ENCODE assay signal across 9 cellular contexts in genomic region chr1:56595397-56596191, GRCh38. TPM values are rescaled to one million over a fixed set of nuclear protein-coding genes. Genes with fewer than 3 reads are reported as not detected.
"Had no signal": no experiment of that assay in that cellular context is flagged by ENCODE, and none has a peak within 500 bp of the region (broad histone marks: within the 10 kb centered on the region; RNA-seq: fewer than 3 reads in every experiment).

No MANE protein-coding gene starts in this region.

RNA-seq across cellular contexts. Expression of gene PLPP3, which starts 16.2 kb away (rescaled TPM):
- total RNA-seq: activated naive CD4-positive, alpha-beta T cell treated with anti-CD3 and anti-CD28 coated beads for 36 hours; activated naive CD4-positive, alpha-beta T cell treated with anti-CD3 and anti-CD28 coated beads, Interleukin-2, amount 50 U/mL, for 72 hours; activated naive CD8-positive, alpha-beta T cell treated with anti-CD3 and anti-CD28 coated beads for 36 hours; activated T-cell treated with anti-CD3 and anti-CD28 coated beads, Interleukin-2, amount 50 U/mL, for 72 hours; activated T-helper 1 cell treated with anti-CD3 and anti-CD28 coated beads, Interleukin-12 subunit alpha, Interleukin-12 subunit beta, Interleukin-2, Interleukin-4 antibody, amounts not matched to agents 30 ng/mL and 10 ng/mL and 1 ng/mL, durations not matched to agents 14 hours and 24 hours and 36 hours; activated T-helper 17 cell treated with anti-CD3 and anti-CD28 coated beads, Interleukin-2, amount 50 U/mL, for 72 hours; activated T-helper 2 cell treated with anti-CD3 and anti-CD28 coated beads, Interferon-gamma antibody, Interleukin-2, Interleukin-4, amounts not matched to agents 10 μg/mL and 5 μg/mL and 100 μg/mL, durations not matched to agents 14 hours and 24 hours and 36 hours had no signal

RNA-seq across cellular contexts. Expression of gene PRKAA2, which starts 49.5 kb away (rescaled TPM):
- total RNA-seq: activated naive CD4-positive, alpha-beta T cell treated with anti-CD3 and anti-CD28 coated beads for 36 hours; activated naive CD8-positive, alpha-beta T cell treated with anti-CD3 and anti-CD28 coated beads, Interleukin-2, amount 10 ng/mL, durations not matched to agents 7 days and 5 days; activated T-cell treated with anti-CD3 and anti-CD28 coated beads, Interleukin-2, amount 50 U/mL, for 4 hours; activated T-cell treated with anti-CD3 and anti-CD28 coated beads, Interleukin-2, amount 50 U/mL, for 72 hours; activated T-helper 1 cell treated with anti-CD3 and anti-CD28 coated beads, Interleukin-12 subunit alpha, Interleukin-12 subunit beta, Interleukin-2, Interleukin-4 antibody, amounts not matched to agents 30 ng/mL and 10 ng/mL and 1 ng/mL, durations not matched to agents 14 hours and 24 hours and 36 hours; activated T-helper 2 cell treated with anti-CD3 and anti-CD28 coated beads, Interferon-gamma antibody, Interleukin-2, Interleukin-4, amounts not matched to agents 10 μg/mL and 5 μg/mL and 100 μg/mL, durations not matched to agents 14 hours and 24 hours and 36 hours had no signal
